8 cellular contexts compared by ENCODE assay signal in genomic region chr19:51702754-51703654, GRCh38. TPM values are rescaled to one million over a fixed set of nuclear protein-coding genes. Genes with fewer than 3 reads are reported as not detected.
DNase-seq lines count a peak whose midpoint lies in the region; ATAC-seq and TF ChIP-seq lines count a peak whose summit lies in the region.

No MANE protein-coding gene starts in this region.

- dilution Hi-C loops in IMR-90 (cut with HindIII; ENCODE audit: low sequenced_read_pairs, unreplicated experiment): no loop called here

- peak overlapping the region; percentile 94 for H3K27ac Mint-ChIP-seq in stimulated activated naive B cell treated with anti-CD40 and anti-IgM and Interleukin-4, amounts not matched to agents 10 μg/mL and 1 μg/mL and 100 μg/mL, for 72 hours

- H4K5ac ChIP-seq in IMR-90 (ENCODE audit: low read depth, low read length): no peak overlapping the region

- H3K36me3 ChIP-seq in IMR-90 (ENCODE audit: control insufficient read depth, insufficient read depth, low read length): peaks cover 67% of the 10 kb centered on the region

- peaks cover 13% of the 10 kb centered on the region for H3K9me1 ChIP-seq in IMR-90 (ENCODE audit: insufficient read depth, low read length)

- H3K18ac ChIP-seq in IMR-90 (ENCODE audit: low read depth, low read length): no peak overlapping the region

- H2AK5ac ChIP-seq in IMR-90 (ENCODE audit: low read depth, low read length): no peak overlapping the region

- TF ChIP-seq CTCF in IMR-90 (conservative IDR thresholded peaks at IDR 0.05; ENCODE audit: low read depth, low read length): no peak

- peak overlapping the region; percentile 45 for H2AK9ac ChIP-seq in IMR-90 (replicated peaks; ENCODE audit: low read depth, low read length, poor library complexity)

- no peak overlapping the region for H2BK15ac ChIP-seq in IMR-90 (ENCODE audit: low read depth, low read length)

- H4K8ac ChIP-seq in IMR-90 (ENCODE audit: low read depth in 2 of 2, low read length in 2 of 2): no peak overlapping the region

- no peak overlapping the region for H3K23ac ChIP-seq in IMR-90 (ENCODE audit: low read depth, low read length)

- no peak overlapping the region for H2BK5ac ChIP-seq in IMR-90 (ENCODE audit: low read depth, low read length, poor library complexity, severe bottlenecking)

- no peak for TF ChIP-seq RAD21 in IMR-90 (IDR thresholded peaks at IDR 0.05; ENCODE audit: low read length)

- no peak overlapping the region for H3K27ac ChIP-seq in IMR-90 (ENCODE audit: insufficient read depth, low read length)
- peak overlapping the region; percentile 93 for H3K27ac ChIP-seq in angular gyrus (ENCODE audit: low read depth, low read length)

- H3K27me3 ChIP-seq in IMR-90 (ENCODE audit: control insufficient read depth, insufficient read depth, low read length): no peaks in the 10 kb centered on the region

- no peak overlapping the region for H3K4me3 ChIP-seq in IMR-90 (ENCODE audit: insufficient read depth, low read depth, low read length)

- no peak for TF ChIP-seq POLR2A in IMR-90 (IDR thresholded peaks at IDR 0.05; ENCODE audit: low read depth, low read length)

- DNase-seq in IMR-90 (no peak), islet precursor cell (peak; percentile 68), middle frontal gyrus (ENCODE audit: extremely low spot score, low spot score) (no peak)
- DNase-seq in stimulated activated naive B cell treated with anti-CD40 and anti-IgM and Interleukin-4, amounts not matched to agents 10 μg/mL and 1 μg/mL and 100 μg/mL, for 72 hours: no peak

- H2BK120ac ChIP-seq in IMR-90 (ENCODE audit: low read depth, low read length): no peak overlapping the region

- H3K4ac ChIP-seq in IMR-90 (ENCODE audit: low read depth, low read length): no peak overlapping the region

- no peaks in the 10 kb centered on the region for H3K9me3 ChIP-seq in IMR-90 (ENCODE audit: control insufficient read depth, insufficient read depth, low read length)

- H3K4me1 Mint-ChIP-seq in stimulated activated naive B cell treated with anti-CD40 and anti-IgM and Interleukin-4, amounts not matched to agents 10 μg/mL and 1 μg/mL and 100 μg/mL, for 72 hours: peaks cover 23 to 42% of the 10 kb centered on the region in 2 donors

- no peak overlapping the region for H3K9ac ChIP-seq in IMR-90 (ENCODE audit: low read depth, low read length)

- no peaks in the 10 kb centered on the region for H3K9me3 Mint-ChIP-seq in stimulated activated naive B cell treated with anti-CD40 and anti-IgM and Interleukin-4, amounts not matched to agents 10 μg/mL and 1 μg/mL and 100 μg/mL, for 72 hours

- H3K14ac ChIP-seq in IMR-90 (replicated peaks; ENCODE audit: low read depth, low read length): no peak overlapping the region

- H3K4me3 Mint-ChIP-seq in stimulated activated naive B cell treated with anti-CD40 and anti-IgM and Interleukin-4, amounts not matched to agents 10 μg/mL and 1 μg/mL and 100 μg/mL, for 72 hours: peak overlapping the region; percentile 88 to 92

- no peak for ATAC-seq in IMR-90 (ENCODE audit: low read depth)
- ATAC-seq in stimulated activated naive B cell treated with anti-CD40 and anti-IgM and Interleukin-4, amounts not matched to agents 10 μg/mL and 1 μg/mL and 100 μg/mL, for 72 hours (replicated peaks): no peak
- no peak for ATAC-seq in HG03097 (IDR thresholded peaks at IDR 0.05; ENCODE audit: low FRiP score, unreplicated experiment)
- no peak for ATAC-seq in HG02798 (IDR thresholded peaks at IDR 0.05; ENCODE audit: poor library complexity, unreplicated experiment)
- no peak for ATAC-seq in HG02852 (IDR thresholded peaks at IDR 0.05; ENCODE audit: unreplicated experiment)

- CTCF ChIA-PET in IMR-90 (lab: Yijun Ruan, JAX): interaction anchor here (1.3 kb wide), 1 partner anchor 75 kb away, joined by 5 read pairs; no protein-coding TSS in a partner anchor

- H3K27me3 Mint-ChIP-seq in stimulated activated naive B cell treated with anti-CD40 and anti-IgM and Interleukin-4, amounts not matched to agents 10 μg/mL and 1 μg/mL and 100 μg/mL, for 72 hours: peaks cover 31 to 35% of the 10 kb centered on the region in 2 donors

- no peak overlapping the region for H3K4me2 ChIP-seq in IMR-90 (ENCODE audit: low read depth, low read length)

- peaks cover 26 to 53% of the 10 kb centered on the region in 2 experiments for H3K79me1 ChIP-seq in IMR-90 (ENCODE audit: low read depth in 1 of 2, low read length in 2 of 2)

- H2AFZ ChIP-seq in IMR-90 (replicated peaks; ENCODE audit: low read length, poor library complexity): no peak overlapping the region

- peaks cover 16 to 23% of the 10 kb centered on the region in 2 donors for H3K36me3 Mint-ChIP-seq in stimulated activated naive B cell treated with anti-CD40 and anti-IgM and Interleukin-4, amounts not matched to agents 10 μg/mL and 1 μg/mL and 100 μg/mL, for 72 hours

- H4K91ac ChIP-seq in IMR-90 (ENCODE audit: insufficient read depth, low read depth, low read length): no peak overlapping the region

- no TSS peak for BruUV-seq in IMR-90 (replicated peaks; lab: Mats Ljungman, UMichigan)

- WGBS in IMR-90 (ENCODE audit: extremely low coverage in 2 of 2, insufficient read length in 1 of 2), 2 experiments: 59% methylated on average over 28 of the region's 48 CpGs; no CpG with 5 or more reads in 1 of the 2 experiments

- POLR2A ChIA-PET in IMR-90 (lab: Charles Lee; ENCODE audit: unreplicated experiment): interaction anchor here (2.2 kb wide), 1 partner anchor 14 kb away, joined by 7 read pairs; no protein-coding TSS in a partner anchor

- in situ Hi-C loops in IMR-90 (cut with MboI; ENCODE audit: low sequenced_read_pairs): no loop called here

- 0 out of 2 replicates have a peak, but pooled peaks cover 2% of the 10 kb centered on the region for H3K4me1 ChIP-seq in IMR-90 (ENCODE audit: control insufficient read depth, insufficient read depth, low read length)

- no peak overlapping the region for H3K56ac ChIP-seq in IMR-90 (ENCODE audit: extremely low read depth, insufficient read depth, low read length)

- H4K20me1 ChIP-seq in IMR-90 (ENCODE audit: insufficient read depth, low read length): peaks cover 33% of the 10 kb centered on the region

- intact Hi-C loops in IMR-90 (cut with micrococcal nuclease): no loop called here

- H2BK20ac ChIP-seq in IMR-90 (ENCODE audit: low read depth, low read length): no peak overlapping the region

TF ChIP-seq in IMR-90, 13 proteins besides CTCF, POLR2A, EP300 and RAD21:
- TF ChIP-seq CHD1 (IDR thresholded peaks at IDR 0.05; ENCODE audit: low read depth, low read length) (no peak), RCOR1 (IDR thresholded peaks at IDR 0.05; ENCODE audit: insufficient replicate concordance, low read length) (no peak), CEBPB (IDR thresholded peaks at IDR 0.05; ENCODE audit: low read depth, low read length) (no peak), FOS (IDR thresholded peaks at IDR 0.05; ENCODE audit: low read depth, low read length) (no peak), NFE2L2 (IDR thresholded peaks at IDR 0.05; ENCODE audit: low read depth, low read length) (no peak), ELK1 (IDR thresholded peaks at IDR 0.05; ENCODE audit: borderline replicate concordance, low read depth, low read length) (no peak), RFX5 (IDR thresholded peaks at IDR 0.05; ENCODE audit: low read depth, low read length) (no peak), MAZ (IDR thresholded peaks at IDR 0.05; ENCODE audit: borderline replicate concordance, low read depth, low read length) (no peak), MAFK (IDR thresholded peaks at IDR 0.05; ENCODE audit: low read depth, low read length) (no peak), USF2 (IDR thresholded peaks at IDR 0.05; ENCODE audit: low read depth, low read length) (no peak), MXI1 (IDR thresholded peaks at IDR 0.05; ENCODE audit: borderline replicate concordance, low read depth, low read length) (no peak), BHLHE40 (IDR thresholded peaks at IDR 0.05; ENCODE audit: low read depth, low read length) (no peak), SMC3 (IDR thresholded peaks at IDR 0.05; ENCODE audit: low read depth, low read length) (no peak)

RNA-seq across cellular contexts. Expression of gene SPACA6, which starts 9.9 kb away (rescaled TPM):
- 1.3 and 1.7 TPM in 2 replicates for total RNA-seq in IMR-90 (2012; rRNA removed)
- 10.5 and 13.6 TPM in 2 replicates for polyA plus RNA-seq in IMR-90 (2012; rRNA removed)
- 4.0 and 8.1 TPM in 2 replicates for polyA plus RNA-seq in IMR-90 (2012; cell fraction: cytosol; rRNA removed)
- polyA plus RNA-seq in IMR-90 (2012; cell fraction: nucleus; rRNA removed; ENCODE audit: low replicate concordance): 92.7 and 118 TPM in 2 replicates

RNA-seq across cellular contexts. Expression of gene HAS1, which starts 20.8 kb away (rescaled TPM):
- total RNA-seq in IMR-90 (2012; rRNA removed): not detected in 2 replicates
- not detected in 2 replicates for polyA plus RNA-seq in IMR-90 (2012; rRNA removed)
- polyA plus RNA-seq in IMR-90 (2012; cell fraction: cytosol; rRNA removed): not detected in 2 replicates
- not detected in 2 replicates for polyA plus RNA-seq in IMR-90 (2012; cell fraction: nucleus; rRNA removed; ENCODE audit: low replicate concordance)

RNA-seq across cellular contexts. Expression of gene FPR1, which starts 48.7 kb away (rescaled TPM):
- total RNA-seq in IMR-90 (2012; rRNA removed): not detected in 2 replicates
- not detected in 2 replicates for polyA plus RNA-seq in IMR-90 (2012; rRNA removed)
- polyA plus RNA-seq in IMR-90 (2012; cell fraction: cytosol; rRNA removed): not detected in 2 replicates
- polyA plus RNA-seq in IMR-90 (2012; cell fraction: nucleus; rRNA removed; ENCODE audit: low replicate concordance): not detected in 2 replicates

RNA-seq across cellular contexts. Expression of gene SIGLEC14, which starts 56.4 kb away (rescaled TPM):
- total RNA-seq in IMR-90 (2012; rRNA removed): not detected in 2 replicates
- not detected in 2 replicates for polyA plus RNA-seq in IMR-90 (2012; rRNA removed)
- not detected in 2 replicates for polyA plus RNA-seq in IMR-90 (2012; cell fraction: cytosol; rRNA removed)
- polyA plus RNA-seq in IMR-90 (2012; cell fraction: nucleus; rRNA removed; ENCODE audit: low replicate concordance): not detected in 2 replicates

RNA-seq across cellular contexts. Expression of gene FPR2, which starts 58.0 kb away (rescaled TPM):
- total RNA-seq in IMR-90 (2012; rRNA removed): not detected in 2 replicates
- not detected in 2 replicates for polyA plus RNA-seq in IMR-90 (2012; rRNA removed)
- not detected in 2 replicates for polyA plus RNA-seq in IMR-90 (2012; cell fraction: cytosol; rRNA removed)
- not detected in 2 replicates for polyA plus RNA-seq in IMR-90 (2012; cell fraction: nucleus; rRNA removed; ENCODE audit: low replicate concordance)
